1 cellular context compared by ENCODE assay signal in the genomic region with DNA sequence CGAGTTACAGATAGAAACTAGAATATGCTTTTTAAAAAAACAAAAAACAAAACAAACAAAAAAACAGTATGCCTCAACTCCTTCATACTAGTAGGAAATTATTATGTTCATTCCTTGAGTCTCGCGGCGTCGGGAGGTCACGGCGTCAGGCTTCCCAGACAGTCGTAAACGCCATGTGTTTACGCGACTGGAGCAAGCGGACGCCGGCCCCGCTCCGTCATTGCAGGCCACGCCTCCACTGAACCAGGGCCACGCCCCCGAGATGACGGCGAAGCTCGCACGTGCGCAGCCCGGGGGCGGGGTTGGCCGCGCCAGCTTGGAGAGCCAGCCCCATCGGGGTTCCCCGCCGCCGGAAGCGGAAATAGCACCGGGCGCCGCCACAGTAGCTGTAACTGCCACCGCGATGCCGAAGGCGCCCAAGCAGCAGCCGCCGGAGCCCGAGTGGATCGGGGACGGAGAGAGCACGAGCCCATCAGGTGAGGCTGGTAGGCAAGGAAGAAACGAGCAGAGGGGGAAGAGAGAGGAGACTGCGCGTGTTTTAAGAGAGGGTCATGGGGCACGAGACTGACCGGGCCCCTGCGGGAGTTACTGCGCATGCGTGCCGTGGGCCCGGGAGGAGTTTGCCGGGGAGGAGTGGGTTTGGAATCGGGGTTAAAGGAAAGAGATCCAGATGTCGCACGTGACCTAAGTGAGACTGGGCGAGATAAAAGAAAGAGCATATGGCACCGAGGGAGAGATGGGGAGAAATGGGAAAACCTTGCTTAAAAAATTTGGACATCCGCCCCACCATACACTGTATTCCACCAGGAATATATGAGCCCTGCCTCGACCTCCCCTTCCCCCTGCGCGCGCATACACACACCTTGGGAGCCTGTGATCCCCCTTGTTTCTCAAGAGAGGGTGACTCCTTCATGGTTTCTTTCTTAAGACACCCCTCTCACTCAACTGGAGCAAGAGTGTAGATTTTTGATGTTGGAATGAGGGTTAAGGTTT.
A peak's percentile ranks its signal among the peaks of the same experiment; 100 is the strongest.
TF ChIP-seq lines count a peak whose summit lies in the region.

Gene ABCF1 (plus strand): TSS at position 358 of the 993 bp plus-strand sequence. CDS start 46 bp downstream, at position 404.

TF ChIP-seq in HepG2, 621 proteins besides CTCF, POLR2A, EP300 and RAD21 (continued from another document and continues in another):
- TF ChIP-seq, protein P1, sequence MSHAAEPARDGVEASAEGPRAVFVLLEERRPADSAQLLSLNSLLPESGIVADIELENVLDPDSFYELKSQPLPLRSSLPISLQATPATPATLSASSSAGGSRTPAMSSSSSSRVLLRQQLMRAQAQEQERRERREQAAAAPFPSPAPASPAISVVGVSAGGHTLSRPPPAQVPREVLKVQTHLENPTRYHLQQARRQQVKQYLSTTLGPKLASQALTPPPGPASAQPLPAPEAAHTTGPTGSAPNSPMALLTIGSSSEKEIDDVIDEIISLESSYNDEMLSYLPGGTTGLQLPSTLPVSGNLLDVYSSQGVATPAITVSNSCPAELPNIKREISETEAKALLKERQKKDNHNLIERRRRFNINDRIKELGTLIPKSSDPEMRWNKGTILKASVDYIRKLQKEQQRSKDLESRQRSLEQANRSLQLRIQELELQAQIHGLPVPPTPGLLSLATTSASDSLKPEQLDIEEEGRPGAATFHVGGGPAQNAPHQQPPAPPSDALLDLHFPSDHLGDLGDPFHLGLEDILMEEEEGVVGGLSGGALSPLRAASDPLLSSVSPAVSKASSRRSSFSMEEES (CRISPR knock-in tag; IDR thresholded peaks at IDR 0.05) = peak; percentile 86
- TF ChIP-seq, protein P2, sequence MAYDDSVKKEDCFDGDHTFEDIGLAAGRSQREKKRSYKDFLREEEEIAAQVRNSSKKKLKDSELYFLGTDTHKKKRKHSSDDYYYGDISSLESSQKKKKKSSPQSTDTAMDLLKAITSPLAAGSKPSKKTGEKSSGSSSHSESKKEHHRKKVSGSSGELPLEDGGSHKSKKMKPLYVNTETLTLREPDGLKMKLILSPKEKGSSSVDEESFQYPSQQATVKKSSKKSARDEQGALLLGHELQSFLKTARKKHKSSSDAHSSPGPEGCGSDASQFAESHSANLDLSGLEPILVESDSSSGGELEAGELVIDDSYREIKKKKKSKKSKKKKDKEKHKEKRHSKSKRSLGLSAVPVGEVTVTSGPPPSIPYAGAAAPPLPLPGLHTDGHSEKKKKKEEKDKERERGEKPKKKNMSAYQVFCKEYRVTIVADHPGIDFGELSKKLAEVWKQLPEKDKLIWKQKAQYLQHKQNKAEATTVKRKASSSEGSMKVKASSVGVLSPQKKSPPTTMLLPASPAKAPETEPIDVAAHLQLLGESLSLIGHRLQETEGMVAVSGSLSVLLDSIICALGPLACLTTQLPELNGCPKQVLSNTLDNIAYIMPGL (CRISPR knock-in tag; IDR thresholded peaks at IDR 0.05; ENCODE audit: borderline replicate concordance in 1 of 2, low read depth in 1 of 2) = peak; percentile 72 to 82; a peak in 3 of 4 replicates
- TF ChIP-seq ZNF776 (CRISPR knock-in tag; IDR thresholded peaks at IDR 0.05) = no peak; the same call in 1 of the 2 replicates
- TF ChIP-seq, protein P3, sequence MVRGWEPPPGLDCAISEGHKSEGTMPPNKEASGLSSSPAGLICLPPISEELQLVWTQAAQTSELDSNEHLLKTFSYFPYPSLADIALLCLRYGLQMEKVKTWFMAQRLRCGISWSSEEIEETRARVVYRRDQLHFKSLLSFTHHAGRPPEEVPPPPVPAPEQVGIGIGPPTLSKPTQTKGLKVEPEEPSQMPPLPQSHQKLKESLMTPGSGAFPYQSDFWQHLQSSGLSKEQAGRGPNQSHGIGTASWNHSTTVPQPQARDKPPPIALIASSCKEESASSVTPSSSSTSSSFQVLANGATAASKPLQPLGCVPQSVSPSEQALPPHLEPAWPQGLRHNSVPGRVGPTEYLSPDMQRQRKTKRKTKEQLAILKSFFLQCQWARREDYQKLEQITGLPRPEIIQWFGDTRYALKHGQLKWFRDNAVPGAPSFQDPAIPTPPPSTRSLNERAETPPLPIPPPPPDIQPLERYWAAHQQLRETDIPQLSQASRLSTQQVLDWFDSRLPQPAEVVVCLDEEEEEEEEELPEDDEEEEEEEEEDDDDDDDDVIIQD (CRISPR knock-in tag; IDR thresholded peaks at IDR 0.05; ENCODE audit: low read depth) = peak; percentile 63
- no peak for TF ChIP-seq NFE2L2 (IDR thresholded peaks at IDR 0.05; ENCODE audit: low read length)
- 0 out of 2 replicates have a peak, but pooled peaks have one; percentile 62 for TF ChIP-seq NFATC3 (CRISPR knock-in tag; IDR thresholded peaks at IDR 0.05)
- TF ChIP-seq CBX5 (CRISPR knock-in tag; IDR thresholded peaks at IDR 0.05; ENCODE audit: borderline replicate concordance) = peak; percentile 86; the same call in 1 of the 2 replicates
- no peak for TF ChIP-seq ZUFSP (CRISPR knock-in tag; IDR thresholded peaks at IDR 0.05; ENCODE audit: borderline replicate concordance)
- TF ChIP-seq SP140L (CRISPR knock-in tag; IDR thresholded peaks at IDR 0.05; ENCODE audit: borderline replicate concordance) = peak; percentile 82; the same call in 1 of the 2 replicates
- peak; percentile 61 for TF ChIP-seq JUND (CRISPR knock-in tag; IDR thresholded peaks at IDR 0.05)
- 0 out of 2 replicates have a peak, but pooled peaks have one; percentile 9 for TF ChIP-seq SMYD3 (CRISPR knock-in tag; IDR thresholded peaks at IDR 0.05)
- TF ChIP-seq GZF1 (CRISPR knock-in tag; IDR thresholded peaks at IDR 0.05) = peak; percentile 79
- TF ChIP-seq, protein P4, sequence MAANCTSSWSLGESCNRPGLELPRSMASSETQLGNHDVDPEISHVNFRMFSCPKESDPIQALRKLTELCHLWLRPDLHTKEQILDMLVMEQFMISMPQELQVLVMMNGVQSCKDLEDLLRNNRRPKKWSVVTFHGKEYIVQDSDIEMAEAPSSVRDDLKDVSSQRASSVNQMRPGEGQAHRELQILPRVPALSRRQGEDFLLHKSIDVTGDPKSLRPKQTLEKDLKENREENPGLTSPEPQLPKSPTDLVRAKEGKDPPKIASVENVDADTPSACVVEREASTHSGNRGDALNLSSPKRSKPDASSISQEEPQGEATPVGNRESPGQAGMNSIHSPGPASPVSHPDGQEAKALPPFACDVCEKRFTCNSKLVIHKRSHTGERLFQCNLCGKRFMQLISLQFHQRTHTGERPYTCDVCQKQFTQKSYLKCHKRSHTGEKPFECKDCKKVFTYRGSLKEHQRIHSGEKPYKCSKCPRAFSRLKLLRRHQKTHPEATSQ (CRISPR knock-in tag; IDR thresholded peaks at IDR 0.05; ENCODE audit: borderline replicate concordance) = no peak
- no peak for TF ChIP-seq AGO2 (optimal IDR thresholded peaks at IDR 0.05; ENCODE audit: low read depth, low read length)
- peak; percentile 100 for TF ChIP-seq BHLHE40 (IDR thresholded peaks at IDR 0.05; ENCODE audit: low read length)
- no peak for TF ChIP-seq ZNF549 (CRISPR knock-in tag; IDR thresholded peaks at IDR 0.05)
- TF ChIP-seq ZNF407 (CRISPR knock-in tag; IDR thresholded peaks at IDR 0.05; ENCODE audit: not compliant biosample characterization) = peak; percentile 38
- TF ChIP-seq ZNF225 (CRISPR knock-in tag; IDR thresholded peaks at IDR 0.05) = peak; percentile 83; the same call in 1 of the 2 replicates
- TF ChIP-seq MBNL3 (CRISPR knock-in tag; conservative IDR thresholded peaks at IDR 0.05) = no peak
- TF ChIP-seq ZNF235 (CRISPR knock-in tag; IDR thresholded peaks at IDR 0.05; ENCODE audit: borderline replicate concordance) = peak; percentile 82
- peak; percentile 73; the same call in 1 of the 2 replicates for TF ChIP-seq TARDBP (CRISPR knock-in tag; IDR thresholded peaks at IDR 0.05)
- peak; percentile 90 for TF ChIP-seq MED1 (CRISPR knock-in tag; IDR thresholded peaks at IDR 0.05)
